In the genomic region with DNA sequence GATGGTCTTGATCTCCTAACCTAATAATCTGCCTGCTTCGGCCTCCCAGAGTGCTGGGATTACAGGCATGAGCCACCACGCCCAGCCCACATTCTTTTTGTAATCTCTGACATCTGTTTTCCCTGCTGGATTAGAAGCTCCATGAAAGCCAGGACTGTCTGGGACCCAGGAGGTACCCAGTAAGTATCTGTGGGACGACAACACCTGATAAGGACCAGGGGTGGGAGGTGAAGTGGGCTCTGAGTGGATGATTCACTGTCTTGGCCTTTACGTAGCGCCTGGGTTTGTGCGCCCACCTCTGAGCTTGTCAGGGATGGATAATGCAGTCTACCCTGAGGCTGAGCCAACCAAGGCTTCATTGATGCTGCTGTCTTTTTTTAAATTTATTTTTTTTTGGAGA, we compare ENCODE assay signal across 1 cellular context.
TF ChIP-seq lines count a peak whose summit lies in the region.

No MANE protein-coding gene starts in this region.

TF ChIP-seq in GM23338, 12 proteins besides CTCF, POLR2A, EP300 and RAD21 (continued from another document):
- TF ChIP-seq, protein P1, sequence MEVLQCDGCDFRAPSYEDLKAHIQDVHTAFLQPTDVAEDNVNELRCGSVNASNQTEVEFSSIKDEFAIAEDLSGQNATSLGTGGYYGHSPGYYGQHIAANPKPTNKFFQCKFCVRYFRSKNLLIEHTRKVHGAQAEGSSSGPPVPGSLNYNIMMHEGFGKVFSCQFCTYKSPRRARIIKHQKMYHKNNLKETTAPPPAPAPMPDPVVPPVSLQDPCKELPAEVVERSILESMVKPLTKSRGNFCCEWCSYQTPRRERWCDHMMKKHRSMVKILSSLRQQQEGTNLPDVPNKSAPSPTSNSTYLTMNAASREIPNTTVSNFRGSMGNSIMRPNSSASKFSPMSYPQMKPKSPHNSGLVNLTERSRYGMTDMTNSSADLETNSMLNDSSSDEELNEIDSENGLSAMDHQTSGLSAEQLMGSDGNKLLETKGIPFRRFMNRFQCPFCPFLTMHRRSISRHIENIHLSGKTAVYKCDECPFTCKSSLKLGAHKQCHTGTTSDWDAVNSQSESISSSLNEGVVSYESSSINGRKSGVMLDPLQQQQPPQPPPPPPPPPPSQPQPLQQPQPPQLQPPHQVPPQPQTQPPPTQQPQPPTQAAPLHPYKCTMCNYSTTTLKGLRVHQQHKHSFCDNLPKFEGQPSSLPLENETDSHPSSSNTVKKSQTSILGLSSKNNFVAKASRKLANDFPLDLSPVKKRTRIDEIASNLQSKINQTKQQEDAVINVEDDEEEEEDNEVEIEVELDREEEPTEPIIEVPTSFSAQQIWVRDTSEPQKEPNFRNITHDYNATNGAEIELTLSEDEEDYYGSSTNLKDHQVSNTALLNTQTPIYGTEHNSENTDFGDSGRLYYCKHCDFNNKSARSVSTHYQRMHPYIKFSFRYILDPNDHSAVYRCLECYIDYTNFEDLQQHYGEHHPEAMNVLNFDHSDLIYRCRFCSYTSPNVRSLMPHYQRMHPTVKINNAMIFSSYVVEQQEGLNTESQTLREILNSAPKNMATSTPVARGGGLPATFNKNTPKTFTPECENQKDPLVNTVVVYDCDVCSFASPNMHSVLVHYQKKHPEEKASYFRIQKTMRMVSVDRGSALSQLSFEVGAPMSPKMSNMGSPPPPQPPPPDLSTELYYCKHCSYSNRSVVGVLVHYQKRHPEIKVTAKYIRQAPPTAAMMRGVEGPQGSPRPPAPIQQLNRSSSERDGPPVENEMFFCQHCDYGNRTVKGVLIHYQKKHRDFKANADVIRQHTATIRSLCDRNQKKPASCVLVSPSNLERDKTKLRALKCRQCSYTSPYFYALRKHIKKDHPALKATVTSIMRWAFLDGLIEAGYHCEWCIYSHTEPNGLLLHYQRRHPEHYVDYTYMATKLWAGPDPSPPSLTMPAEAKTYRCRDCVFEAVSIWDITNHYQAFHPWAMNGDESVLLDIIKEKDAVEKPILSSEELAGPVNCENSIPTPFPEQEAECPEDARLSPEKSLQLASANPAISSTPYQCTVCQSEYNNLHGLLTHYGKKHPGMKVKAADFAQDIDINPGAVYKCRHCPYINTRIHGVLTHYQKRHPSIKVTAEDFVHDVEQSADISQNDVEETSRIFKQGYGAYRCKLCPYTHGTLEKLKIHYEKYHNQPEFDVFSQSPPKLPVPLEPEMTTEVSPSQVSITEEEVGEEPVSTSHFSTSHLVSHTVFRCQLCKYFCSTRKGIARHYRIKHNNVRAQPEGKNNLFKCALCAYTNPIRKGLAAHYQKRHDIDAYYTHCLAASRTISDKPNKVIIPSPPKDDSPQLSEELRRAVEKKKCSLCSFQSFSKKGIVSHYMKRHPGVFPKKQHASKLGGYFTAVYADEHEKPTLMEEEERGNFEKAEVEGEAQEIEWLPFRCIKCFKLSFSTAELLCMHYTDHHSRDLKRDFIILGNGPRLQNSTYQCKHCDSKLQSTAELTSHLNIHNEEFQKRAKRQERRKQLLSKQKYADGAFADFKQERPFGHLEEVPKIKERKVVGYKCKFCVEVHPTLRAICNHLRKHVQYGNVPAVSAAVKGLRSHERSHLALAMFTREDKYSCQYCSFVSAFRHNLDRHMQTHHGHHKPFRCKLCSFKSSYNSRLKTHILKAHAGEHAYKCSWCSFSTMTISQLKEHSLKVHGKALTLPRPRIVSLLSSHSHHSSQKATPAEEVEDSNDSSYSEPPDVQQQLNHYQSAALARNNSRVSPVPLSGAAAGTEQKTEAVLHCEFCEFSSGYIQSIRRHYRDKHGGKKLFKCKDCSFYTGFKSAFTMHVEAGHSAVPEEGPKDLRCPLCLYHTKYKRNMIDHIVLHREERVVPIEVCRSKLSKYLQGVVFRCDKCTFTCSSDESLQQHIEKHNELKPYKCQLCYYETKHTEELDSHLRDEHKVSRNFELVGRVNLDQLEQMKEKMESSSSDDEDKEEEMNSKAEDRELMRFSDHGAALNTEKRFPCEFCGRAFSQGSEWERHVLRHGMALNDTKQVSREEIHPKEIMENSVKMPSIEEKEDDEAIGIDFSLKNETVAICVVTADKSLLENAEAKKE (CRISPR knock-in tag; IDR thresholded peaks at IDR 0.05), result no peak
- TF ChIP-seq EZH2phosphoT487 (IDR thresholded peaks at IDR 0.05; ENCODE audit: unreplicated experiment) (no peak), POLR2AphosphoS5 (IDR thresholded peaks at IDR 0.05; ENCODE audit: low read depth) (no peak), ZNF114 (CRISPR knock-in tag; IDR thresholded peaks at IDR 0.05) (no peak)
